ENCODE assay signal across 8 cellular contexts in genomic region chr19:5029596-5029995, GRCh38.
DNase-seq lines count a peak whose midpoint lies in the region; ATAC-seq and TF ChIP-seq lines count a peak whose summit lies in the region.
"Not testable (repeated sequence)": the region's sequence is repeated elsewhere in the genome, so short reads cannot be mapped to it uniquely, and the experiment has no call there.

No MANE protein-coding gene starts in this region.

- H3K4me3 Mint-ChIP-seq in T-helper 17 cell: not testable (repeated sequence)

- in situ Hi-C loops in GM23248 (cut with MboI): not testable (repeated sequence)

- TF ChIP-seq CTCF in AG10803 (conservative IDR thresholded peaks at IDR 0.05; ENCODE audit: low read length): peak; percentile 64
- TF ChIP-seq CTCF in epithelial cell of proximal tubule (conservative IDR thresholded peaks at IDR 0.05; ENCODE audit: low read depth, low read length): peak; percentile 66

- not testable (repeated sequence) for H3K36me3 Mint-ChIP-seq in T-helper 17 cell (ENCODE audit: low read depth)

- not testable (repeated sequence) for H3K27ac Mint-ChIP-seq in T-helper 17 cell

- not testable (repeated sequence) for H3K4me2 ChIP-seq in GM23248 (ENCODE audit: unreplicated experiment)

- H3K79me2 ChIP-seq in GM23248 (ENCODE audit: insufficient read depth): peaks cover 100% of the 10 kb centered on the region

- H3K4me3 ChIP-seq in AG10803 (ENCODE audit: low read length); GM23248; epithelial cell of proximal tubule (ENCODE audit: low read depth, low read length): not testable (repeated sequence)

- H3K9ac ChIP-seq in GM23248: not testable (repeated sequence)

- H3K27me3 Mint-ChIP-seq in T-helper 17 cell: not testable (repeated sequence)

- not testable (repeated sequence) for H3K27me3 ChIP-seq in GM23248 (replicated peaks; ENCODE audit: insufficient read depth)

- H3K4me1 ChIP-seq in GM23248 (ENCODE audit: insufficient read depth): peaks cover 12% of the 10 kb centered on the region

- H3K9me2 ChIP-seq in GM23248 (ENCODE audit: insufficient read depth): not testable (repeated sequence)

- DNase-seq in AG10803 (ENCODE audit: low read depth): peak; percentile 33
- DNase-seq in GM23248: peak; percentile 69
- peak; percentile 72 for DNase-seq in NCI-H2171 (lab: John Stamatoyannopoulos, UW)
- peak; percentile 38 to 53 (median 46) for DNase-seq in T-helper 17 cell
- DNase-seq in activated T-helper 1 cell treated with anti-CD3 and anti-CD28 coated beads, Interleukin-2, amount 50 U/mL, for 16 hours (ENCODE audit: low read depth in 1 of 2, low spot score in 1 of 2): peak; percentile 15 to 49
- DNase-seq in epithelial cell of proximal tubule (ENCODE audit: low read depth): not testable (repeated sequence)
- peak; percentile 31 for DNase-seq in medulla oblongata (ENCODE audit: extremely low spot score)
- DNase-seq in stimulated activated CD4-positive, alpha-beta T cell treated with anti-CD3 and anti-CD28 coated beads, Interleukin-4, amount 100 ng/mL, for 24 hours: peak; percentile 75

- peak; percentile 63 for ATAC-seq in T-helper 17 cell

- not testable (repeated sequence) for H2AFZ ChIP-seq in GM23248

- WGBS in GM23248 (ENCODE audit: low coverage in 1 of 2, low lambda C conversion rate in 2 of 2, missing lambda C conversion rate in 2 of 2), 2 experiments: 49 to 57% methylated on average over 12 of the region's 12 CpGs

- peaks cover 20% of the 10 kb centered on the region; the same call in 1 of the 2 replicates for H4K20me1 ChIP-seq in GM23248 (ENCODE audit: insufficient read depth)

- H3F3A ChIP-seq in GM23248 (ENCODE audit: insufficient read depth): not testable (repeated sequence)

- H3K36me3 ChIP-seq in GM23248 (ENCODE audit: low read depth): not testable (repeated sequence)

- not testable (repeated sequence) for H3K9me3 ChIP-seq in GM23248 (ENCODE audit: low read depth); T-helper 17 cell (ENCODE audit: control insufficient read depth, low read length, poor library complexity, severe bottlenecking)

- H3K27ac ChIP-seq in GM23248: not testable (repeated sequence)

- H3K4me1 Mint-ChIP-seq in T-helper 17 cell: peaks cover 13% of the 10 kb centered on the region
